ENCODE assay signal across 1 cellular context in genomic region chr18:5073026-5073944, GRCh38.
TF ChIP-seq lines count a peak whose summit lies in the region.

No MANE protein-coding gene starts in this region.

TF ChIP-seq in GM23338, 12 proteins besides CTCF, POLR2A, EP300 and RAD21 (continued from another document):
- TF ChIP-seq ZNF462 (CRISPR knock-in tag; IDR thresholded peaks at IDR 0.05) (no peak), STAT1 (IDR thresholded peaks at IDR 0.05; ENCODE audit: unreplicated experiment) (no peak)
